1 cellular context compared by ENCODE assay signal in the genomic region with DNA sequence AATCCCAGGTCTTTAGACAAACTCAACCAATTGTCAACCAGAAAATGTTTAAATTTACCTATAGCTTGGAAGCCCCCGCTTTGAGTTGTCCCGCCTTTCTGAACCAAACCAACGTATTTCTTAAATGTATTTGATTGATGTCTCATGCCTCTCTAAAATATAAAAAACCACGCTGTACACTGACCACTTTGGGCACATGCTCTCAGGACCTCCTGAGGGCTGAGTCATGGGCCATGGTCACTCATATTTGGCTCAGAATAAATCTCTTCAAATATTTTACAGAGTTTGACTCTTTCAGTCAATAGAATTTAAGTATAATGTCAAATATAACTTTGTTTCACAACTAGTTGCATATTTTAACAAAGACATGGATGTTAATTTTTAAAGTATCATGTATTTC. TPM values are rescaled to one million over a fixed set of nuclear protein-coding genes. Genes with fewer than 3 reads are reported as not detected.
"Had no signal": no experiment of that assay in that cellular context is flagged by ENCODE, and none has a peak within 500 bp of the region (broad histone marks: within the 10 kb centered on the region; RNA-seq: fewer than 3 reads in every experiment).

No MANE protein-coding gene starts in this region.

RNA-seq across cellular contexts. Expression of a gene that starts 5.7 kb away (rescaled TPM):
- total RNA-seq: ascending aorta had no signal
